In the genomic region with DNA sequence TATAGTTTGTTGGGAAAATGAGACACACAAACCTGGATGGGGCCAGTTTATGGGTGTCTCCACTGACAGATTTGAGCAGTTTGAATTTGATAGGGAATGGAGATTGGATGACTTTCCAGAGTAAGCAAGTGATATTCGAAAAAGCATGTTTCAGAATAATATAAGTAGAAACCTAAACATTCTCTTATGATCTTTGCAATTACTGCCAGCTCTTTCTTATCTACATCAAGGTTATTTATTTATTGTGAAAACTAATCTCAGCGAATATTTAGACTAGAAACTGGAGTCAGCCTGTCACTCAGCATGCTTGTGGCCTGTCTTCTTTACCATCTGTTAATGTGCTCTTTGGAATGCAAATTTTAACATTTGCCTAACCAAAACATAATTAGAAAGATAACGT, we compare ENCODE assay signal across 16 cellular contexts. TPM values are rescaled to one million over a fixed set of nuclear protein-coding genes. Genes with fewer than 3 reads are reported as not detected.
DNase-seq lines count a peak whose midpoint lies in the region; ATAC-seq, FAIRE-seq and TF ChIP-seq lines count a peak whose summit lies in the region.
"Had no signal": no experiment of that assay in that cellular context is flagged by ENCODE, and none has a peak within 500 bp of the region (broad histone marks: within the 10 kb centered on the region; RNA-seq: fewer than 3 reads in every experiment).

No MANE protein-coding gene starts in this region.

- H2BK20ac ChIP-seq in H9 (ENCODE audit: low read depth, low read length, poor library complexity, severe bottlenecking) = no peak overlapping the region

- no peak overlapping the region for H2BK5ac ChIP-seq in H9 (ENCODE audit: insufficient read length, low read length)

- H4K8ac ChIP-seq in H9 (replicated peaks; ENCODE audit: insufficient read length, low read depth, low read length) = no peak overlapping the region

- no peak for FAIRE-seq in GM12892 (lab: Jason Lieb, UNC)
- FAIRE-seq: GM12891, H1 had no signal

- H3F3A ChIP-seq in GM23338 (replicated peaks; ENCODE audit: low read depth) = no peaks in the 10 kb centered on the region

- no peak overlapping the region for H2AK5ac ChIP-seq in H9 (ENCODE audit: insufficient read length, low read length)

- H2AFZ ChIP-seq in GM23338 (no peak overlapping the region), H9 (ENCODE audit: low read length) (no peak overlapping the region)

- H3K27ac Mint-ChIP-seq in GM23338 (no peak overlapping the region), H9 (no peak overlapping the region)
- H3K27ac Mint-ChIP-seq: CD4-positive, alpha-beta memory T cell had no signal

- H3K4me2 ChIP-seq in GM23338 (0 out of 2 replicates have a peak overlapping the region, but pooled peaks have one; percentile 20), H9 (ENCODE audit: insufficient read depth, insufficient read length, low read length) (no peak overlapping the region)

- H3K4me1 Mint-ChIP-seq in GM23338 = peaks cover 16% of the 10 kb centered on the region
- H3K4me1 Mint-ChIP-seq in H9 = peaks cover 10 to 16% of the 10 kb centered on the region in 2 experiments
- H3K4me1 Mint-ChIP-seq: CD4-positive, alpha-beta memory T cell had no signal

- no peak for TF ChIP-seq CTCF in GM23338 (conservative IDR thresholded peaks at IDR 0.05; ENCODE audit: low read depth in 2 of 2)
- no peak for TF ChIP-seq CTCF in H9 (conservative IDR thresholded peaks at IDR 0.05)
- TF ChIP-seq CTCF in dorsolateral prefrontal cortex (IDR thresholded peaks at IDR 0.05 in 54 of 56, conservative IDR thresholded peaks at IDR 0.05 in 2 of 56; ENCODE audit: low read depth in 1 of 56, partially characterized antibody in 56 of 56) = no peak

- H3K27me3 Mint-ChIP-seq in GM23338 (ENCODE audit: insufficient read depth, low read depth, poor library complexity) (no peaks in the 10 kb centered on the region), H9 (ENCODE audit: low read depth) (no peaks in the 10 kb centered on the region)

- H3K4ac ChIP-seq in H9 (ENCODE audit: low read depth, low read length) = no peak overlapping the region

- H3K36me3 Mint-ChIP-seq in GM23338 (ENCODE audit: low read depth) = no peaks in the 10 kb centered on the region
- H3K36me3 Mint-ChIP-seq in H9 (ENCODE audit: insufficient read depth in 1 of 3, low read depth in 3 of 3) = no peaks in the 10 kb centered on the region
- H3K36me3 Mint-ChIP-seq: CD4-positive, alpha-beta memory T cell had no signal

- no peaks in the 10 kb centered on the region for H3K9me2 ChIP-seq in GM23338 (ENCODE audit: insufficient read depth)

- no peaks in the 10 kb centered on the region for H3K23me2 ChIP-seq in H9 (ENCODE audit: insufficient read length, low read depth, low read length, poor library complexity, severe bottlenecking)

- H3K27me3 ChIP-seq in GM23338 (ENCODE audit: insufficient read depth) (no peaks in the 10 kb centered on the region), H9 (ENCODE audit: insufficient read depth, low read length) (no peaks in the 10 kb centered on the region), dorsolateral prefrontal cortex (no peaks in the 10 kb centered on the region)

- H3K4me3 ChIP-seq in GM23338 = no peak overlapping the region
- H3K4me3 ChIP-seq in dorsolateral prefrontal cortex = no peak overlapping the region

- peaks cover 7% of the 10 kb centered on the region for H3K4me1 ChIP-seq in GM23338 (ENCODE audit: insufficient read depth)
- H3K4me1 ChIP-seq in H9 (ENCODE audit: insufficient read depth, low read length) = no peaks in the 10 kb centered on the region; the same call in 1 of the 2 replicates

- no peak overlapping the region for H3K23ac ChIP-seq in H9 (ENCODE audit: insufficient read length, low read depth, low read length)

- H3K79me1 ChIP-seq in H9 (ENCODE audit: insufficient read depth, low read depth, low read length, poor library complexity, severe bottlenecking) = no peaks in the 10 kb centered on the region

- no peak overlapping the region for H4K91ac ChIP-seq in H9 (ENCODE audit: insufficient read length, low read depth, low read length)

- no peak overlapping the region for H2BK15ac ChIP-seq in H9 (ENCODE audit: low read depth, low read length)

- DNase-seq in GM23338 (ENCODE audit: low spot score) (no peak), HEK293T (ENCODE audit: extremely low spot score) (no peak), cerebellar cortex (ENCODE audit: low spot score) (peak; percentile 67), H9 (no peak), GM12892 (ENCODE audit: insufficient read length) (no peak), dorsolateral prefrontal cortex (no peak)
- DNase-seq: Calu3; CD4-positive, alpha-beta memory T cell; COR-L47; DMS79; EL; GF-D8; H7 had no signal

- H3K27ac ChIP-seq in GM23338 (ENCODE audit: low read depth) (no peak overlapping the region), H9 (ENCODE audit: insufficient read length, low read depth, low read length) (no peak overlapping the region), dorsolateral prefrontal cortex (no peak overlapping the region)

- H3K9ac ChIP-seq in H9 (ENCODE audit: extremely low read depth, insufficient read length, low read length) = no peak overlapping the region

- intact Hi-C loops in dorsolateral prefrontal cortex (cut with DNase I) = no loop called here

- no peak overlapping the region for H3K14ac ChIP-seq in H9 (ENCODE audit: insufficient read depth, low read length)

- POLR2A ChIA-PET in HEK293T (lab: Yijun Ruan, JAX) = no interaction called here

- H3K56ac ChIP-seq in H9 (ENCODE audit: insufficient read length, low read depth, low read length) = no peak overlapping the region

- no peaks in the 10 kb centered on the region for H3K79me2 ChIP-seq in GM23338 (replicated peaks; ENCODE audit: insufficient read depth)
- no peaks in the 10 kb centered on the region for H3K79me2 ChIP-seq in H9 (ENCODE audit: insufficient read depth, low read length)

- H3K36me3 ChIP-seq in GM23338 (ENCODE audit: insufficient read depth) = no peaks in the 10 kb centered on the region

- H3K4me3 Mint-ChIP-seq in GM23338 = no peak overlapping the region
- no peak overlapping the region for H3K4me3 Mint-ChIP-seq in H9
- H3K4me3 Mint-ChIP-seq: CD4-positive, alpha-beta memory T cell had no signal

- H3K9me3 Mint-ChIP-seq in GM23338 (no peaks in the 10 kb centered on the region), H9 (no peaks in the 10 kb centered on the region)
- H3K9me3 Mint-ChIP-seq: CD4-positive, alpha-beta memory T cell had no signal

- CTCF ChIA-PET in HEK293T (lab: Yijun Ruan, JAX) = no interaction called here

- no peaks in the 10 kb centered on the region for H3K9me3 ChIP-seq in H9 (ENCODE audit: control insufficient read depth, low read depth, low read length)

- no peak for TF ChIP-seq POLR2A in GM12892 (IDR thresholded peaks at IDR 0.05; ENCODE audit: low read depth, low read length)

- no peak overlapping the region for H3T11ph ChIP-seq in H9 (ENCODE audit: low read length)

- no CpG with 5 or more reads among the region's 3 CpGs for WGBS in H9 (ENCODE audit: extremely low coverage, insufficient read length, low lambda C conversion rate)

- no peak overlapping the region for H2BK120ac ChIP-seq in H9 (ENCODE audit: low read depth, low read length, poor library complexity, severe bottlenecking)

- H4K20me1 ChIP-seq in GM23338 (replicated peaks; ENCODE audit: insufficient read depth) (no peaks in the 10 kb centered on the region), H9 (ENCODE audit: control insufficient read depth, insufficient read depth, insufficient read length) (no peaks in the 10 kb centered on the region)

- no peak overlapping the region for H2BK12ac ChIP-seq in H9 (ENCODE audit: insufficient read length, low read depth, low read length)

- ATAC-seq in GM23338 = no peak
- ATAC-seq: HCT116 had no signal

- H4K5ac ChIP-seq in H9 (ENCODE audit: insufficient read length, low read depth, low read length) = no peak overlapping the region

- no peak overlapping the region for H3K18ac ChIP-seq in H9 (ENCODE audit: insufficient read length, low read depth, low read length)

TF ChIP-seq in GM23338, 12 proteins besides CTCF, POLR2A, EP300 and RAD21:
- TF ChIP-seq EZH2 (IDR thresholded peaks at IDR 0.05; ENCODE audit: low read depth, unreplicated experiment) (no peak), ZNF331 (CRISPR knock-in tag; IDR thresholded peaks at IDR 0.05; ENCODE audit: low read depth) (no peak), JUNB (IDR thresholded peaks at IDR 0.05; ENCODE audit: unreplicated experiment) (no peak), CREB1 (CRISPR knock-in tag; IDR thresholded peaks at IDR 0.05; ENCODE audit: low read depth) (no peak)

TF ChIP-seq in HEK293T, 16 proteins besides CTCF, POLR2A, EP300 and RAD21:
- TF ChIP-seq, protein P1, sequence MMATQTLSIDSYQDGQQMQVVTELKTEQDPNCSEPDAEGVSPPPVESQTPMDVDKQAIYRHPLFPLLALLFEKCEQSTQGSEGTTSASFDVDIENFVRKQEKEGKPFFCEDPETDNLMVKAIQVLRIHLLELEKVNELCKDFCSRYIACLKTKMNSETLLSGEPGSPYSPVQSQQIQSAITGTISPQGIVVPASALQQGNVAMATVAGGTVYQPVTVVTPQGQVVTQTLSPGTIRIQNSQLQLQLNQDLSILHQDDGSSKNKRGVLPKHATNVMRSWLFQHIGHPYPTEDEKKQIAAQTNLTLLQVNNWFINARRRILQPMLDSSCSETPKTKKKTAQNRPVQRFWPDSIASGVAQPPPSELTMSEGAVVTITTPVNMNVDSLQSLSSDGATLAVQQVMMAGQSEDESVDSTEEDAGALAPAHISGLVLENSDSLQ (IDR thresholded peaks at IDR 0.05) = peak; percentile 41
- no peak for TF ChIP-seq ZNF384 (IDR thresholded peaks at IDR 0.05)

RNA-seq across cellular contexts. Expression of a gene that starts 57.8 kb away (rescaled TPM):
- total RNA-seq in GM23338 (2014; rRNA removed; shearing (Covaris generic)) = 24.1 and 33.0 TPM in 2 replicates
- 10.9 and 14.0 TPM in 2 replicates for polyA plus RNA-seq in GM23338 (2016; fragmentation: Nextera tagmentation; extraction: Ambion mirVana)
- total RNA-seq in H9 (2021) = 64.4 and 68.7 TPM in 2 replicates
- polyA plus RNA-seq in GM12892 (2012; ENCODE audit: missing spikeins) = 56.1 TPM
- 10 to 100 TPM; 29.9 to 66.0 (median 45.8) TPM for total RNA-seq in dorsolateral prefrontal cortex
